ENCODE assay signal across 1 cellular context in the genomic region with DNA sequence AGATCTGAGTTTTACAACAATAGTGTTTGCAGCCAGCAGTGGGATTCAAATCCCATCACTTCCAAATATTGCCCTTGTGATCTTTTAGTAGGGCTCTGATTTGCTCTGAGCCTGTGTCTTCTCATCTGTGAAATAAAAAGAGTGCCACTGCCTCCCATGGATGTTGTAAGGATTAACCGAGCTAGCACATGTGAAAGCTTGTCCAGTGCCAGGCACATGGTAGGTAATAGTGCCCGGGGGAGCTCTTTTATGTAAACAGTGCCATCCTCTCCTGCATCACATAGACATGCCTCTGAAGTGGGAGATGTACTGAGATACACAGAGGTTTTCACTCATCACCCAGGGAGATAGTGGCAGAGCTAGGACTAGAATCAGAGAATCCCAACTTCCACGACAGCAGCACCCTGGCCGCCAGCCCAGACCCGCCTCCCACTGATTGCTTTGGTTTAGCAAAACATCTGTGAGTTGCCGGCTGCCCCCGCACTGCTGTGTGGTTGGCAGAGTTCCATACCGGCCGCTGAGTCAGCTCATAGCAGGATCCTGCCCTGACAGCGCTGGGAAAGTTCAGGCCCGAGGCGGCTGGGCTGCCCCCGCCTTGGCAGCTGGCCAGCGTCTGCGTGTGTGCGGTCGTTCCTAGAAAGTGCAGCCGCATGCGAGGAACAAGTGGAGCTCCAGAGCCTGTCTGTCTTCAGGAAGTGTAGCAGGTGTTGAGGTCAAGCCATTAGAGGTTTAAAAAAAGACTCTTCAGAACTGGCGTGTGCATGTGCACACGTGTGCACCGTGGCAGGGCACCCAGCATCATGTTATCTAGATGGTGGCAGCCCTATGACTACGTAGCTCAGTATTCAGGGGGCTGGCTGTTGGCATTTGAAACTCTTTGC.
A peak's percentile ranks its signal among the peaks of the same experiment; 100 is the strongest.
TF ChIP-seq lines count a peak whose summit lies in the region.

No MANE protein-coding gene starts in this region.

TF ChIP-seq in HepG2, 621 proteins besides CTCF, POLR2A, EP300 and RAD21 (continued from another document and continues in another):
- TF ChIP-seq, protein P1, sequence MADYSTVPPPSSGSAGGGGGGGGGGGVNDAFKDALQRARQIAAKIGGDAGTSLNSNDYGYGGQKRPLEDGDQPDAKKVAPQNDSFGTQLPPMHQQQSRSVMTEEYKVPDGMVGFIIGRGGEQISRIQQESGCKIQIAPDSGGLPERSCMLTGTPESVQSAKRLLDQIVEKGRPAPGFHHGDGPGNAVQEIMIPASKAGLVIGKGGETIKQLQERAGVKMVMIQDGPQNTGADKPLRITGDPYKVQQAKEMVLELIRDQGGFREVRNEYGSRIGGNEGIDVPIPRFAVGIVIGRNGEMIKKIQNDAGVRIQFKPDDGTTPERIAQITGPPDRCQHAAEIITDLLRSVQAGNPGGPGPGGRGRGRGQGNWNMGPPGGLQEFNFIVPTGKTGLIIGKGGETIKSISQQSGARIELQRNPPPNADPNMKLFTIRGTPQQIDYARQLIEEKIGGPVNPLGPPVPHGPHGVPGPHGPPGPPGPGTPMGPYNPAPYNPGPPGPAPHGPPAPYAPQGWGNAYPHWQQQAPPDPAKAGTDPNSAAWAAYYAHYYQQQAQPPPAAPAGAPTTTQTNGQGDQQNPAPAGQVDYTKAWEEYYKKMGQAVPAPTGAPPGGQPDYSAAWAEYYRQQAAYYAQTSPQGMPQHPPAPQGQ (CRISPR knock-in tag; IDR thresholded peaks at IDR 0.05; ENCODE audit: borderline replicate concordance) = 0 out of 2 replicates have a peak, but pooled peaks have one; percentile 49
- TF ChIP-seq PRPF4 (IDR thresholded peaks at IDR 0.05; ENCODE audit: low read depth, low read length, poor library complexity, severe bottlenecking) (no peak), ZNF431 (CRISPR knock-in tag; IDR thresholded peaks at IDR 0.05; ENCODE audit: borderline replicate concordance, low read depth) (peak; percentile 67; the same call in 1 of the 2 replicates), ZNF235 (CRISPR knock-in tag; IDR thresholded peaks at IDR 0.05; ENCODE audit: borderline replicate concordance) (peak; percentile 59; the same call in 1 of the 2 replicates), ZNF768 (CRISPR knock-in tag; IDR thresholded peaks at IDR 0.05) (peak; percentile 69; the same call in 1 of the 2 replicates), ZNF180 (CRISPR knock-in tag; IDR thresholded peaks at IDR 0.05; ENCODE audit: borderline replicate concordance, low read depth) (no peak), CBX1 (IDR thresholded peaks at IDR 0.05; ENCODE audit: low read depth) (peak; percentile 44), ZFP37 (CRISPR knock-in tag; IDR thresholded peaks at IDR 0.05; ENCODE audit: borderline replicate concordance) (no peak; the same call in 1 of the 2 replicates), CENPX (CRISPR knock-in tag; IDR thresholded peaks at IDR 0.05) (no peak), SIN3B (IDR thresholded peaks at IDR 0.05; ENCODE audit: low read length) (no peak), GATAD2A (CRISPR knock-in tag; IDR thresholded peaks at IDR 0.05) (peak; percentile 82), PAF1 (CRISPR knock-in tag; IDR thresholded peaks at IDR 0.05) (no peak), MED1 (CRISPR knock-in tag; IDR thresholded peaks at IDR 0.05) (peak; percentile 91), KDM3A (CRISPR knock-in tag; IDR thresholded peaks at IDR 0.05; ENCODE audit: low read depth) (peak; percentile 93), SMAD9 (CRISPR knock-in tag; IDR thresholded peaks at IDR 0.05) (no peak), NR2F2 (IDR thresholded peaks at IDR 0.05; ENCODE audit: borderline replicate concordance, low read depth) (no peak; the same call in 1 of the 2 replicates), TGIF2 (CRISPR knock-in tag; IDR thresholded peaks at IDR 0.05) (peak; percentile 88), ZNF501 (CRISPR knock-in tag; IDR thresholded peaks at IDR 0.05) (peak; percentile 95), ZNF674 (CRISPR knock-in tag; IDR thresholded peaks at IDR 0.05; ENCODE audit: low read depth) (no peak), ZFAT (CRISPR knock-in tag; conservative IDR thresholded peaks at IDR 0.05) (no peak), ZNF777 (CRISPR knock-in tag; IDR thresholded peaks at IDR 0.05) (peak; percentile 29; the same call in 1 of the 2 replicates), GTF2F1 (IDR thresholded peaks at IDR 0.05; ENCODE audit: low read length) (no peak), KLF9 (CRISPR knock-in tag; IDR thresholded peaks at IDR 0.05; ENCODE audit: low read depth) (no peak), ZKSCAN5 (CRISPR knock-in tag; IDR thresholded peaks at IDR 0.05) (no peak), HOXA3 (CRISPR knock-in tag; IDR thresholded peaks at IDR 0.05) (peak; percentile 89), STAT5B (CRISPR knock-in tag; IDR thresholded peaks at IDR 0.05) (0 out of 2 replicates have a peak, but pooled peaks have one; percentile 34), ZNF530 (CRISPR knock-in tag; IDR thresholded peaks at IDR 0.05; ENCODE audit: low read depth) (no peak), ZNF569 (CRISPR knock-in tag; IDR thresholded peaks at IDR 0.05; ENCODE audit: borderline replicate concordance) (no peak), FOXP1 (IDR thresholded peaks at IDR 0.05) (no peak), FOXP1 (CRISPR knock-in tag; IDR thresholded peaks at IDR 0.05) (peak; percentile 81), NPAS2 (CRISPR knock-in tag; IDR thresholded peaks at IDR 0.05; ENCODE audit: borderline replicate concordance) (no peak)
- TF ChIP-seq, protein P2, sequence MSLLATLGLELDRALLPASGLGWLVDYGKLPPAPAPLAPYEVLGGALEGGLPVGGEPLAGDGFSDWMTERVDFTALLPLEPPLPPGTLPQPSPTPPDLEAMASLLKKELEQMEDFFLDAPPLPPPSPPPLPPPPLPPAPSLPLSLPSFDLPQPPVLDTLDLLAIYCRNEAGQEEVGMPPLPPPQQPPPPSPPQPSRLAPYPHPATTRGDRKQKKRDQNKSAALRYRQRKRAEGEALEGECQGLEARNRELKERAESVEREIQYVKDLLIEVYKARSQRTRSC (CRISPR knock-in tag; IDR thresholded peaks at IDR 0.05; ENCODE audit: low read depth) = no peak
- TF ChIP-seq, protein P3, sequence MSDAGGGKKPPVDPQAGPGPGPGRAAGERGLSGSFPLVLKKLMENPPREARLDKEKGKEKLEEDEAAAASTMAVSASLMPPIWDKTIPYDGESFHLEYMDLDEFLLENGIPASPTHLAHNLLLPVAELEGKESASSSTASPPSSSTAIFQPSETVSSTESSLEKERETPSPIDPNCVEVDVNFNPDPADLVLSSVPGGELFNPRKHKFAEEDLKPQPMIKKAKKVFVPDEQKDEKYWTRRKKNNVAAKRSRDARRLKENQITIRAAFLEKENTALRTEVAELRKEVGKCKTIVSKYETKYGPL (CRISPR knock-in tag; IDR thresholded peaks at IDR 0.05) = no peak
- TF ChIP-seq, protein P4, sequence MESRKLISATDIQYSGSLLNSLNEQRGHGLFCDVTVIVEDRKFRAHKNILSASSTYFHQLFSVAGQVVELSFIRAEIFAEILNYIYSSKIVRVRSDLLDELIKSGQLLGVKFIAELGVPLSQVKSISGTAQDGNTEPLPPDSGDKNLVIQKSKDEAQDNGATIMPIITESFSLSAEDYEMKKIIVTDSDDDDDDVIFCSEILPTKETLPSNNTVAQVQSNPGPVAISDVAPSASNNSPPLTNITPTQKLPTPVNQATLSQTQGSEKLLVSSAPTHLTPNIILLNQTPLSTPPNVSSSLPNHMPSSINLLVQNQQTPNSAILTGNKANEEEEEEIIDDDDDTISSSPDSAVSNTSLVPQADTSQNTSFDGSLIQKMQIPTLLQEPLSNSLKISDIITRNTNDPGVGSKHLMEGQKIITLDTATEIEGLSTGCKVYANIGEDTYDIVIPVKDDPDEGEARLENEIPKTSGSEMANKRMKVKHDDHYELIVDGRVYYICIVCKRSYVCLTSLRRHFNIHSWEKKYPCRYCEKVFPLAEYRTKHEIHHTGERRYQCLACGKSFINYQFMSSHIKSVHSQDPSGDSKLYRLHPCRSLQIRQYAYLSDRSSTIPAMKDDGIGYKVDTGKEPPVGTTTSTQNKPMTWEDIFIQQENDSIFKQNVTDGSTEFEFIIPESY (CRISPR knock-in tag; IDR thresholded peaks at IDR 0.05) = peak; percentile 69
- TF ChIP-seq, protein P5, sequence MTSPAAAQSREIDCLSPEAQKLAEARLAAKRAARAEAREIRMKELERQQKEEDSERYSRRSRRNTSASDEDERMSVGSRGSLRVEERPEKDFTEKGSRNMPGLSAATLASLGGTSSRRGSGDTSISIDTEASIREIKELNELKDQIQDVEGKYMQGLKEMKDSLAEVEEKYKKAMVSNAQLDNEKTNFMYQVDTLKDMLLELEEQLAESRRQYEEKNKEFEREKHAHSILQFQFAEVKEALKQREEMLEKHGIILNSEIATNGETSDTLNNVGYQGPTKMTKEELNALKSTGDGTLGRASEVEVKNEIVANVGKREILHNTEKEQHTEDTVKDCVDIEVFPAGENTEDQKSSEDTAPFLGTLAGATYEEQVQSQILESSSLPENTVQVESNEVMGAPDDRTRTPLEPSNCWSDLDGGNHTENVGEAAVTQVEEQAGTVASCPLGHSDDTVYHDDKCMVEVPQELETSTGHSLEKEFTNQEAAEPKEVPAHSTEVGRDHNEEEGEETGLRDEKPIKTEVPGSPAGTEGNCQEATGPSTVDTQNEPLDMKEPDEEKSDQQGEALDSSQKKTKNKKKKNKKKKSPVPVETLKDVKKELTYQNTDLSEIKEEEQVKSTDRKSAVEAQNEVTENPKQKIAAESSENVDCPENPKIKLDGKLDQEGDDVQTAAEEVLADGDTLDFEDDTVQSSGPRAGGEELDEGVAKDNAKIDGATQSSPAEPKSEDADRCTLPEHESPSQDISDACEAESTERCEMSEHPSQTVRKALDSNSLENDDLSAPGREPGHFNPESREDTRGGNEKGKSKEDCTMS (CRISPR knock-in tag; conservative IDR thresholded peaks at IDR 0.05) = no peak
- TF ChIP-seq, protein P6, sequence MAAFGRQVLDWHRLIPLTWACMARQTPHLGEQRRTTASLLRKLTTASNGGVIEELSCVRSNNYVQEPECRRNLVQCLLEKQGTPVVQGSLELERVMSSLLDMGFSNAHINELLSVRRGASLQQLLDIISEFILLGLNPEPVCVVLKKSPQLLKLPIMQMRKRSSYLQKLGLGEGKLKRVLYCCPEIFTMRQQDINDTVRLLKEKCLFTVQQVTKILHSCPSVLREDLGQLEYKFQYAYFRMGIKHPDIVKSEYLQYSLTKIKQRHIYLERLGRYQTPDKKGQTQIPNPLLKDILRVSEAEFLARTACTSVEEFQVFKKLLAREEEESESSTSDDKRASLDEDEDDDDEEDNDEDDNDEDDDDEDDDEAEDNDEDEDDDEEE (CRISPR knock-in tag; IDR thresholded peaks at IDR 0.05) = 0 out of 2 replicates have a peak, but pooled peaks have one; percentile 34
- TF ChIP-seq, protein P7, sequence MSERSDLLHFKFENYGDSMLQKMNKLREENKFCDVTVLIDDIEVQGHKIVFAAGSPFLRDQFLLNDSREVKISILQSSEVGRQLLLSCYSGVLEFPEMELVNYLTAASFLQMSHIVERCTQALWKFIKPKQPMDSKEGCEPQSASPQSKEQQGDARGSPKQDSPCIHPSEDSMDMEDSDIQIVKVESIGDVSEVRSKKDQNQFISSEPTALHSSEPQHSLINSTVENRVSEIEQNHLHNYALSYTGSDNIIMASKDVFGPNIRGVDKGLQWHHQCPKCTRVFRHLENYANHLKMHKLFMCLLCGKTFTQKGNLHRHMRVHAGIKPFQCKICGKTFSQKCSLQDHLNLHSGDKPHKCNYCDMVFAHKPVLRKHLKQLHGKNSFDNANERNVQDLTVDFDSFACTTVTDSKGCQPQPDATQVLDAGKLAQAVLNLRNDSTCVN (CRISPR knock-in tag; IDR thresholded peaks at IDR 0.05; ENCODE audit: borderline replicate concordance) = peak; percentile 79; the same call in 1 of the 2 replicates
- TF ChIP-seq, protein P8, sequence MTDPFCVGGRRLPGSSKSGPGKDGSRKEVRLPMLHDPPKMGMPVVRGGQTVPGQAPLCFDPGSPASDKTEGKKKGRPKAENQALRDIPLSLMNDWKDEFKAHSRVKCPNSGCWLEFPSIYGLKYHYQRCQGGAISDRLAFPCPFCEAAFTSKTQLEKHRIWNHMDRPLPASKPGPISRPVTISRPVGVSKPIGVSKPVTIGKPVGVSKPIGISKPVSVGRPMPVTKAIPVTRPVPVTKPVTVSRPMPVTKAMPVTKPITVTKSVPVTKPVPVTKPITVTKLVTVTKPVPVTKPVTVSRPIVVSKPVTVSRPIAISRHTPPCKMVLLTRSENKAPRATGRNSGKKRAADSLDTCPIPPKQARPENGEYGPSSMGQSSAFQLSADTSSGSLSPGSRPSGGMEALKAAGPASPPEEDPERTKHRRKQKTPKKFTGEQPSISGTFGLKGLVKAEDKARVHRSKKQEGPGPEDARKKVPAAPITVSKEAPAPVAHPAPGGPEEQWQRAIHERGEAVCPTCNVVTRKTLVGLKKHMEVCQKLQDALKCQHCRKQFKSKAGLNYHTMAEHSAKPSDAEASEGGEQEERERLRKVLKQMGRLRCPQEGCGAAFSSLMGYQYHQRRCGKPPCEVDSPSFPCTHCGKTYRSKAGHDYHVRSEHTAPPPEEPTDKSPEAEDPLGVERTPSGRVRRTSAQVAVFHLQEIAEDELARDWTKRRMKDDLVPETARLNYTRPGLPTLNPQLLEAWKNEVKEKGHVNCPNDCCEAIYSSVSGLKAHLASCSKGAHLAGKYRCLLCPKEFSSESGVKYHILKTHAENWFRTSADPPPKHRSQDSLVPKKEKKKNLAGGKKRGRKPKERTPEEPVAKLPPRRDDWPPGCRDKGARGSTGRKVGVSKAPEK (CRISPR knock-in tag; IDR thresholded peaks at IDR 0.05; ENCODE audit: borderline replicate concordance) = no peak
- TF ChIP-seq, protein P9, sequence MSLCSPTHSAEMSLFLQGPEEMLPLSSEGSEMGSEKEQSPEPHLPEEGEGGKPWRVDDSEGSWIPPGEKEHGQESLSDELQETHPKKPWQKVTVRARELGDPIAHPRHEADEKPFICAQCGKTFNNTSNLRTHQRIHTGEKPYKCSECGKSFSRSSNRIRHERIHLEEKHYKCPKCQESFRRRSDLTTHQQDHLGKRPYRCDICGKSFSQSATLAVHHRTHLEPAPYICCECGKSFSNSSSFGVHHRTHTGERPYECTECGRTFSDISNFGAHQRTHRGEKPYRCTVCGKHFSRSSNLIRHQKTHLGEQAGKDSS (CRISPR knock-in tag; IDR thresholded peaks at IDR 0.05; ENCODE audit: borderline replicate concordance, low read depth) = 0 out of 2 replicates have a peak, but pooled peaks have one; percentile 62
- TF ChIP-seq, protein P10, sequence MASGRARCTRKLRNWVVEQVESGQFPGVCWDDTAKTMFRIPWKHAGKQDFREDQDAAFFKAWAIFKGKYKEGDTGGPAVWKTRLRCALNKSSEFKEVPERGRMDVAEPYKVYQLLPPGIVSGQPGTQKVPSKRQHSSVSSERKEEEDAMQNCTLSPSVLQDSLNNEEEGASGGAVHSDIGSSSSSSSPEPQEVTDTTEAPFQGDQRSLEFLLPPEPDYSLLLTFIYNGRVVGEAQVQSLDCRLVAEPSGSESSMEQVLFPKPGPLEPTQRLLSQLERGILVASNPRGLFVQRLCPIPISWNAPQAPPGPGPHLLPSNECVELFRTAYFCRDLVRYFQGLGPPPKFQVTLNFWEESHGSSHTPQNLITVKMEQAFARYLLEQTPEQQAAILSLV (CRISPR knock-in tag; IDR thresholded peaks at IDR 0.05; ENCODE audit: borderline replicate concordance) = peak; percentile 62; the same call in 1 of the 2 replicates
- TF ChIP-seq, protein P11, sequence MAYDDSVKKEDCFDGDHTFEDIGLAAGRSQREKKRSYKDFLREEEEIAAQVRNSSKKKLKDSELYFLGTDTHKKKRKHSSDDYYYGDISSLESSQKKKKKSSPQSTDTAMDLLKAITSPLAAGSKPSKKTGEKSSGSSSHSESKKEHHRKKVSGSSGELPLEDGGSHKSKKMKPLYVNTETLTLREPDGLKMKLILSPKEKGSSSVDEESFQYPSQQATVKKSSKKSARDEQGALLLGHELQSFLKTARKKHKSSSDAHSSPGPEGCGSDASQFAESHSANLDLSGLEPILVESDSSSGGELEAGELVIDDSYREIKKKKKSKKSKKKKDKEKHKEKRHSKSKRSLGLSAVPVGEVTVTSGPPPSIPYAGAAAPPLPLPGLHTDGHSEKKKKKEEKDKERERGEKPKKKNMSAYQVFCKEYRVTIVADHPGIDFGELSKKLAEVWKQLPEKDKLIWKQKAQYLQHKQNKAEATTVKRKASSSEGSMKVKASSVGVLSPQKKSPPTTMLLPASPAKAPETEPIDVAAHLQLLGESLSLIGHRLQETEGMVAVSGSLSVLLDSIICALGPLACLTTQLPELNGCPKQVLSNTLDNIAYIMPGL (CRISPR knock-in tag; IDR thresholded peaks at IDR 0.05; ENCODE audit: borderline replicate concordance in 1 of 2, low read depth in 1 of 2) = peak; percentile 49 to 58; a peak in 3 of 4 replicates
